Comparison of ENCODE assay signal across 12 cellular contexts in the genomic region with DNA sequence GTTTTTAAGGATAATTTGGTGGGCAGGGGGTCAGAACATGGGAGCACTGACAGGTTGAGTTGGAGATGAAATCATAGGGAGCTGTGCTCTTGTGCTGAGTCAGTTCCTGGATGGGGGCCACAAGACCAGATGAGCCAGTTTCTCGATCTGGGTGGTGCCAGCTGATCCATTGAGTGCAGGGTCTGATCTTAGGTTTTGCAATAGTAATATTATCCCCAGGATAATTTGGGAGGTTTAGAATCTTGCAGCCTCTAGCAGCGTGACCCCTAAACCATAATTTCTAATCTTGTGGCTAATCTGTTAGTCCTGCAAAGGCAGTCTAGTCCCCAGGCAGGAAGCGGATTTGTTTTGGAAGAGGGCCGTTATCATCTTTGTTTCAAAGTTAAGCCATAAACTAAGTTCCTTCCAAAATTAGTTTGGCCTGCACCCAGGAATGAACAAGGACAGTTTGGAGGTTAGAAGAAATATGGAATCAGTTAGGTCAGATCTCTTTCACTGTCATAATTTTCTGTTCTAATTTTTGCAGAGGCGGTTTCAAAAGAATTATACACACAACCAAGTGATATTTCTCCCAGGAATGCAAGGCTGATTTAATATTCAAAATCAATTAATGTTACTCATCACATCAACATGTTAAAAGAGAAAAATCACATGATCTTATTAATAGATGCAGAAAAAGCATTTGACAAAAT. TPM values are rescaled to one million over a fixed set of nuclear protein-coding genes. Genes with fewer than 3 reads are reported as not detected.
DNase-seq lines count a peak whose midpoint lies in the region; ATAC-seq, FAIRE-seq and TF ChIP-seq lines count a peak whose summit lies in the region.
"Had no signal": no experiment of that assay in that cellular context is flagged by ENCODE, and none has a peak within 500 bp of the region (broad histone marks: within the 10 kb centered on the region; RNA-seq: fewer than 3 reads in every experiment).

No MANE protein-coding gene starts in this region.

- no peak for ATAC-seq in HG03139 (IDR thresholded peaks at IDR 0.05; ENCODE audit: unreplicated experiment)

- FAIRE-seq in GM19239 (lab: Jason Lieb, UNC) = no peak

- H3K36me3 Mint-ChIP-seq in MCF 10A (ENCODE audit: insufficient read depth, unreplicated experiment) = no peaks in the 10 kb centered on the region
- H3K36me3 Mint-ChIP-seq: CD8-positive, alpha-beta memory T cell had no signal

- no peak overlapping the region for H3K4me3 Mint-ChIP-seq in MCF 10A (ENCODE audit: unreplicated experiment)
- H3K4me3 Mint-ChIP-seq: activated T-helper 1 cell treated with anti-CD3 and anti-CD28 coated beads, Interleukin-12 subunit alpha, Interleukin-12 subunit beta, Interleukin-2, Interleukin-4 antibody, amounts not matched to agents 30 ng/mL and 10 ng/mL and 1 ng/mL, durations not matched to agents 14 hours and 24 hours and 36 hours; CD8-positive, alpha-beta memory T cell had no signal

- intact Hi-C loops in MCF 10A (cut with micrococcal nuclease) = no loop called here

- H3K27ac Mint-ChIP-seq in MCF 10A (ENCODE audit: low read depth, unreplicated experiment) = no peak overlapping the region
- H3K27ac Mint-ChIP-seq: activated T-helper 1 cell treated with anti-CD3 and anti-CD28 coated beads, Interleukin-12 subunit alpha, Interleukin-12 subunit beta, Interleukin-2, Interleukin-4 antibody, amounts not matched to agents 30 ng/mL and 10 ng/mL and 1 ng/mL, durations not matched to agents 14 hours and 24 hours and 36 hours; CD8-positive, alpha-beta memory T cell had no signal

- CTCF ChIA-PET in MCF 10A (lab: Yijun Ruan, JAX) = interaction anchor here (0.6 to 2.4 kb wide), 11 partner anchors 16 to 776 kb away, joined by 3 to 9 read pairs (median 3); no protein-coding TSS in a partner anchor

- POLR2A ChIA-PET in MCF 10A (lab: Yijun Ruan, JAX) = interaction anchor here (1.2 kb wide), 1 partner anchor 51 kb away, joined by 3 read pairs; no protein-coding TSS in a partner anchor

- in situ Hi-C loops in ACHN (cut with HindIII; ENCODE audit: low pct_ligation_motif_present, low pct_unique_long_range_greater_than_20kb, low sequenced_read_pairs) = no loop called here
- in situ Hi-C loops in KBM-7 (cut with MboI; ENCODE audit: low pct_unique_long_range_greater_than_20kb, low sequenced_read_pairs) = no loop called here

- peak; percentile 61 for DNase-seq in ACHN
- peak; percentile 55 for DNase-seq in KBM-7
- DNase-seq in MCF 10A (ENCODE audit: unreplicated experiment) = peak; percentile 75
- DNase-seq in kidney tubule cell (ENCODE audit: low spot score) = peak; percentile 66
- DNase-seq in medulla oblongata (ENCODE audit: extremely low spot score) = no peak
- DNase-seq in DMS153 (lab: John Stamatoyannopoulos, UW) = no peak
- DNase-seq in GM19239 (ENCODE audit: insufficient read length, low spot score) = no peak
- DNase-seq: CD8-positive, alpha-beta memory T cell; glutamatergic neuron; RPMI8226 had no signal

- H3K9me3 Mint-ChIP-seq in MCF 10A (ENCODE audit: unreplicated experiment) = no peaks in the 10 kb centered on the region
- H3K9me3 Mint-ChIP-seq: activated T-helper 1 cell treated with anti-CD3 and anti-CD28 coated beads, Interleukin-12 subunit alpha, Interleukin-12 subunit beta, Interleukin-2, Interleukin-4 antibody, amounts not matched to agents 30 ng/mL and 10 ng/mL and 1 ng/mL, durations not matched to agents 14 hours and 24 hours and 36 hours; CD8-positive, alpha-beta memory T cell had no signal

- H3K27me3 Mint-ChIP-seq in MCF 10A (ENCODE audit: insufficient read depth, unreplicated experiment) = no peaks in the 10 kb centered on the region

- no TSS peak for BruUV-seq in MCF 10A (replicated peaks; lab: Mats Ljungman, UMichigan)

- H3K4me1 Mint-ChIP-seq in MCF 10A (ENCODE audit: insufficient read depth, unreplicated experiment) = peaks cover 18% of the 10 kb centered on the region
- H3K4me1 Mint-ChIP-seq: CD8-positive, alpha-beta memory T cell had no signal

- no peak for TF ChIP-seq CTCF in MCF 10A (IDR thresholded peaks at IDR 0.05; ENCODE audit: unreplicated experiment)

RNA-seq across cellular contexts. Expression of gene DBI, which starts 23.0 kb away (rescaled TPM):
- 76.8 and 104 TPM in 2 replicates for total RNA-seq in MCF 10A (2022)

RNA-seq across cellular contexts. Expression of gene C2orf76, which starts 23.1 kb away (rescaled TPM):
- 9.7 and 9.8 TPM in 2 replicates for total RNA-seq in MCF 10A (2022)

RNA-seq across cellular contexts. Expression of gene TMEM37, which starts 41.9 kb away (rescaled TPM):
- 0.17 TPM in 1 of 2 replicates, not detected in the other for total RNA-seq in MCF 10A (2022)
- total RNA-seq: activated T-helper 1 cell treated with anti-CD3 and anti-CD28 coated beads, Interleukin-12 subunit alpha, Interleukin-12 subunit beta, Interleukin-2, Interleukin-4 antibody, amounts not matched to agents 30 ng/mL and 10 ng/mL and 1 ng/mL, durations not matched to agents 14 hours and 24 hours and 36 hours; CD8-positive, alpha-beta memory T cell had no signal

Comparison
In these comparisons a context has a peak if more than half of its experiments do, and no peak if none do; other contexts are left out.
1. DNase-seq: peak in ACHN (single experiment), KBM-7 (single experiment), MCF 10A (single experiment) and kidney tubule cell (single experiment); none in medulla oblongata (single experiment), DMS153 (single experiment) and GM19239 (single experiment).